ENCODE assay signal across 1 cellular context in genomic region chr19:29665215-29665825, GRCh38.
TF ChIP-seq lines count a peak whose summit lies in the region.

A gene with protein sequence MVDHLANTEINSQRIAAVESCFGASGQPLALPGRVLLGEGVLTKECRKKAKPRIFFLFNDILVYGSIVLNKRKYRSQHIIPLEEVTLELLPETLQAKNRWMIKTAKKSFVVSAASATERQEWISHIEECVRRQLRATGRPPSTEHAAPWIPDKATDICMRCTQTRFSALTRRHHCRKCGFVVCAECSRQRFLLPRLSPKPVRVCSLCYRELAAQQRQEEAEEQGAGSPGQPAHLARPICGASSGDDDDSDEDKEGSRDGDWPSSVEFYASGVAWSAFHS (plus strand): TSS chr19:29665461. CDS start chr19:29673840, 8,379 bp downstream.

TF ChIP-seq in K562, 482 proteins besides CTCF, POLR2A, EP300 and RAD21 (continued from another document and continues in another):
- no peak for TF ChIP-seq ZNF77 (CRISPR knock-in tag; IDR thresholded peaks at IDR 0.05)
- peak; percentile 56; the same call in 1 of the 2 replicates for TF ChIP-seq THAP12 (CRISPR knock-in tag; IDR thresholded peaks at IDR 0.05)
- peak; percentile 75 for TF ChIP-seq RBM25 (IDR thresholded peaks at IDR 0.05; ENCODE audit: low read depth, low read length, severe bottlenecking)
- TF ChIP-seq RBFOX2 (IDR thresholded peaks at IDR 0.05; ENCODE audit: low read depth, low read length), result peak; percentile 86
- no peak; a peak in 1 of 6 replicates for TF ChIP-seq ZBTB11 (CRISPR knock-in tag; IDR thresholded peaks at IDR 0.05)
- TF ChIP-seq ZNF239 (CRISPR knock-in tag; IDR thresholded peaks at IDR 0.05), result no peak
- TF ChIP-seq POLR2AphosphoS5 (IDR thresholded peaks at IDR 0.05; ENCODE audit: control insufficient read depth, insufficient read depth, low read depth, low read length), result no peak
- peak; percentile 12 for TF ChIP-seq POLR2B (IDR thresholded peaks at IDR 0.05; ENCODE audit: low read depth, partially characterized antibody)
- no peak for TF ChIP-seq NR2F6 (CRISPR knock-in tag; IDR thresholded peaks at IDR 0.05)
- no peak for TF ChIP-seq JUNB (CRISPR knock-in tag; conservative IDR thresholded peaks at IDR 0.05)
- TF ChIP-seq PCBP1 (IDR thresholded peaks at IDR 0.05; ENCODE audit: low read depth, low read length, poor library complexity, severe bottlenecking), result no peak
- peak; percentile 69; the same call in 1 of the 2 replicates for TF ChIP-seq MTA3 (IDR thresholded peaks at IDR 0.05; ENCODE audit: borderline replicate concordance)
- TF ChIP-seq SAFB (IDR thresholded peaks at IDR 0.05; ENCODE audit: borderline replicate concordance, low read depth, low read length), result 0 out of 2 replicates have a peak, but pooled peaks have one; percentile 46
- no peak for TF ChIP-seq RFX1 (IDR thresholded peaks at IDR 0.05)
- peak; percentile 38; the same call in 1 of the 2 replicates for TF ChIP-seq ZNF592 (IDR thresholded peaks at IDR 0.05)
- no peak for TF ChIP-seq MYNN (IDR thresholded peaks at IDR 0.05)
- no peak for TF ChIP-seq MYNN (CRISPR knock-in tag; IDR thresholded peaks at IDR 0.05)
- peak; percentile 62 for TF ChIP-seq L3MBTL2 (IDR thresholded peaks at IDR 0.05)
- TF ChIP-seq, protein P1, sequence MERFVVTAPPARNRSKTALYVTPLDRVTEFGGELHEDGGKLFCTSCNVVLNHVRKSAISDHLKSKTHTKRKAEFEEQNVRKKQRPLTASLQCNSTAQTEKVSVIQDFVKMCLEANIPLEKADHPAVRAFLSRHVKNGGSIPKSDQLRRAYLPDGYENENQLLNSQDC (CRISPR knock-in tag; IDR thresholded peaks at IDR 0.05), result no peak
- TF ChIP-seq GATAD2B (IDR thresholded peaks at IDR 0.05; ENCODE audit: borderline replicate concordance), result peak; percentile 62; the same call in 1 of the 2 replicates
- TF ChIP-seq MTF1 (CRISPR knock-in tag; IDR thresholded peaks at IDR 0.05; ENCODE audit: borderline replicate concordance), result no peak
- no peak for TF ChIP-seq ZFP1 (CRISPR knock-in tag; IDR thresholded peaks at IDR 0.05)
- TF ChIP-seq STAG1 (CRISPR knock-in tag; IDR thresholded peaks at IDR 0.05; ENCODE audit: borderline replicate concordance), result peak; percentile 9; the same call in 1 of the 2 replicates
- TF ChIP-seq VEZF1 (CRISPR knock-in tag; IDR thresholded peaks at IDR 0.05), result peak; percentile 91
- peak; percentile 38 for TF ChIP-seq RBBP5 (IDR thresholded peaks at IDR 0.05; ENCODE audit: borderline replicate concordance, insufficient read depth, low read length, poor library complexity, severe bottlenecking)
- TF ChIP-seq, protein P2, sequence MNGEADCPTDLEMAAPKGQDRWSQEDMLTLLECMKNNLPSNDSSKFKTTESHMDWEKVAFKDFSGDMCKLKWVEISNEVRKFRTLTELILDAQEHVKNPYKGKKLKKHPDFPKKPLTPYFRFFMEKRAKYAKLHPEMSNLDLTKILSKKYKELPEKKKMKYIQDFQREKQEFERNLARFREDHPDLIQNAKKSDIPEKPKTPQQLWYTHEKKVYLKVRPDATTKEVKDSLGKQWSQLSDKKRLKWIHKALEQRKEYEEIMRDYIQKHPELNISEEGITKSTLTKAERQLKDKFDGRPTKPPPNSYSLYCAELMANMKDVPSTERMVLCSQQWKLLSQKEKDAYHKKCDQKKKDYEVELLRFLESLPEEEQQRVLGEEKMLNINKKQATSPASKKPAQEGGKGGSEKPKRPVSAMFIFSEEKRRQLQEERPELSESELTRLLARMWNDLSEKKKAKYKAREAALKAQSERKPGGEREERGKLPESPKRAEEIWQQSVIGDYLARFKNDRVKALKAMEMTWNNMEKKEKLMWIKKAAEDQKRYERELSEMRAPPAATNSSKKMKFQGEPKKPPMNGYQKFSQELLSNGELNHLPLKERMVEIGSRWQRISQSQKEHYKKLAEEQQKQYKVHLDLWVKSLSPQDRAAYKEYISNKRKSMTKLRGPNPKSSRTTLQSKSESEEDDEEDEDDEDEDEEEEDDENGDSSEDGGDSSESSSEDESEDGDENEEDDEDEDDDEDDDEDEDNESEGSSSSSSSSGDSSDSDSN (IDR thresholded peaks at IDR 0.05; ENCODE audit: borderline replicate concordance in 1 of 2, low read depth in 2 of 2, low read length in 2 of 2), result peak in 1 of 2 experiments; percentile 69; a peak in 1 of 4 replicates
- TF ChIP-seq ZNF830 (CRISPR knock-in tag; IDR thresholded peaks at IDR 0.05), result no peak
- 0 out of 2 replicates have a peak, but pooled peaks have one; percentile 7 for TF ChIP-seq SMAD4 (CRISPR knock-in tag; conservative IDR thresholded peaks at IDR 0.05)
- TF ChIP-seq CREM (IDR thresholded peaks at IDR 0.05; ENCODE audit: low read depth), result peak; percentile 78
- 0 out of 2 replicates have a peak, but pooled peaks have one; percentile 6 for TF ChIP-seq NFIC (IDR thresholded peaks at IDR 0.05)
- TF ChIP-seq CREB1 (IDR thresholded peaks at IDR 0.05), result peak; percentile 72; the same call in 1 of the 2 replicates
- no peak; the same call in 1 of the 2 replicates for TF ChIP-seq CREB1 (CRISPR knock-in tag; IDR thresholded peaks at IDR 0.05)
- TF ChIP-seq ATF7 (IDR thresholded peaks at IDR 0.05), result 0 out of 2 replicates have a peak, but pooled peaks have one; percentile 39
- TF ChIP-seq ZNF583 (CRISPR knock-in tag; IDR thresholded peaks at IDR 0.05), result no peak
- no peak for TF ChIP-seq C11orf30 (IDR thresholded peaks at IDR 0.05; ENCODE audit: low read depth)
- peak; percentile 79; the same call in 1 of the 2 replicates for TF ChIP-seq RBM34 (IDR thresholded peaks at IDR 0.05; ENCODE audit: borderline replicate concordance, insufficient read depth, low read length)
- peak; percentile 17 for TF ChIP-seq TBP (optimal IDR thresholded peaks at IDR 0.05; ENCODE audit: low read depth, low read length)
- peak; percentile 55 for TF ChIP-seq FIP1L1 (IDR thresholded peaks at IDR 0.05; ENCODE audit: low read depth, low read length, poor library complexity, severe bottlenecking)
- peak; percentile 6; the same call in 1 of the 2 replicates for TF ChIP-seq JUN (IDR thresholded peaks at IDR 0.05; ENCODE audit: borderline replicate concordance, low read depth, low read length)
- TF ChIP-seq JUN (CRISPR knock-in tag; IDR thresholded peaks at IDR 0.05; ENCODE audit: borderline replicate concordance), result no peak
- TF ChIP-seq MIER1 (IDR thresholded peaks at IDR 0.05; ENCODE audit: low read depth), result no peak
- no peak for TF ChIP-seq USF2 (CRISPR knock-in tag; IDR thresholded peaks at IDR 0.05)
- no peak for TF ChIP-seq IRF2 (CRISPR knock-in tag; IDR thresholded peaks at IDR 0.05)
- peak; percentile 9; the same call in 1 of the 2 replicates for TF ChIP-seq SIN3B (IDR thresholded peaks at IDR 0.05; ENCODE audit: low read depth)
- 0 out of 2 replicates have a peak, but pooled peaks have one; percentile 1 for TF ChIP-seq NFE2 (IDR thresholded peaks at IDR 0.05; ENCODE audit: low read depth)
- peak; percentile 67; the same call in 1 of the 2 replicates for TF ChIP-seq PHF8 (IDR thresholded peaks at IDR 0.05; ENCODE audit: borderline replicate concordance, low read length)
- no peak for TF ChIP-seq MXD1 (CRISPR knock-in tag; IDR thresholded peaks at IDR 0.05; ENCODE audit: borderline replicate concordance, poor library complexity, severe bottlenecking)
- TF ChIP-seq HMGN3 (IDR thresholded peaks at IDR 0.05; ENCODE audit: borderline replicate concordance, extremely low read depth, insufficient read length, low read depth, low read length), result peak; percentile 88
- TF ChIP-seq CCNT2 (IDR thresholded peaks at IDR 0.05; ENCODE audit: borderline replicate concordance, extremely low read depth, insufficient read length, low read depth, low read length), result peak; percentile 68
- peak in 1 of 2 experiments; percentile 76; a peak in 2 of 4 replicates for TF ChIP-seq NRF1 (conservative IDR thresholded peaks at IDR 0.05 in 1 of 2, IDR thresholded peaks at IDR 0.05 in 1 of 2)
- peak; percentile 93 for TF ChIP-seq CTBP1 (IDR thresholded peaks at IDR 0.05; ENCODE audit: borderline replicate concordance)
- peak; percentile 3 for TF ChIP-seq SAP30 (IDR thresholded peaks at IDR 0.05; ENCODE audit: borderline replicate concordance, insufficient read depth, low read depth, low read length, poor library complexity, severe bottlenecking)
- TF ChIP-seq MAZ (CRISPR knock-in tag; conservative IDR thresholded peaks at IDR 0.05 in 1 of 2, IDR thresholded peaks at IDR 0.05 in 1 of 2), result peak; percentile 75 to 80
